1 cellular context compared by ENCODE assay signal in genomic region chr19:31518626-31519025, GRCh38.
TF ChIP-seq lines count a peak whose summit lies in the region.

No MANE protein-coding gene starts in this region.

TF ChIP-seq in GM23338, 12 proteins besides CTCF, POLR2A, EP300 and RAD21:
- no peak for TF ChIP-seq POLR2AphosphoS5 (IDR thresholded peaks at IDR 0.05; ENCODE audit: low read depth)
- TF ChIP-seq ZNF114 (CRISPR knock-in tag; IDR thresholded peaks at IDR 0.05): no peak
- TF ChIP-seq REST (IDR thresholded peaks at IDR 0.05; ENCODE audit: unreplicated experiment): no peak
- no peak for TF ChIP-seq ETS1 (IDR thresholded peaks at IDR 0.05)
- no peak for TF ChIP-seq NANOG (IDR thresholded peaks at IDR 0.05; ENCODE audit: borderline replicate concordance)
- TF ChIP-seq EZH2phosphoT487 (IDR thresholded peaks at IDR 0.05; ENCODE audit: unreplicated experiment): no peak
- TF ChIP-seq EZH2 (IDR thresholded peaks at IDR 0.05; ENCODE audit: low read depth, unreplicated experiment): no peak
- TF ChIP-seq ZNF462 (CRISPR knock-in tag; IDR thresholded peaks at IDR 0.05): no peak
